In the genomic region with DNA sequence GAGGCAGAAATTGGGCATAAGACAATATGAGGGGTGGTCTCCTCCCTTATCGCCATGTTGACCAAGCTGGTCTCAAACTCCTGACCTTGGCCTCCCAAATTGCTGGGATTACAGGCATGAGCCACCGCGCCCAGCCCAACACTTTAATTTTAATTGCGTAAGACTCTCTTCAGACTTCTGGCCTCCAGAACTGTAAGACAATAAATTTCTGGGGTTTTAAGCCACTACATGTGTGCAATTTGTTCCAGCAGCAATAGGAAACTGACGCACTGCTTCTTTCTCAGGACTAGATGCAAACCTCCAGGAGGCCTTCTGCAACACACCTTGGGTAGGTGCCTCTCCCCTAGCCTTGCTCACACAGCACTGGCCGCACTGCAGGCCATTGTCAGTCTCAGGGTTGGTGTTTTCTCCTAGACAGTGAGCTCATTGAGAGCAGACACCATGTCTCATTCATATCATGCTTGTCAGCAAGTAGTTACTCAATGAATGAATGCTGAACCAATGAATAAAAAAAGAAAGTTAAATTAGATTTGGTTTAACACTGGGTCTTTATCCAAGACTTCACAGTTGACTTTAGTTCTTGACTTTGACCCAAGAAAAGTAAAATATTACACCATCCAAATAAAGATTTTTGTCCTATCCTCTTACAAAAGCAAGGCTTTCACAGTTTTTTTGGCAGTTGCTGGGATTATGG, we compare ENCODE assay signal across 9 cellular contexts. TPM values are rescaled to one million over a fixed set of nuclear protein-coding genes. Genes with fewer than 3 reads are reported as not detected.
DNase-seq lines count a peak whose midpoint lies in the region; ATAC-seq and TF ChIP-seq lines count a peak whose summit lies in the region.
"Had no signal": no experiment of that assay in that cellular context is flagged by ENCODE, and none has a peak within 500 bp of the region (broad histone marks: within the 10 kb centered on the region; RNA-seq: fewer than 3 reads in every experiment).

No MANE protein-coding gene starts in this region.

- ATAC-seq in natural killer cell treated with Interleukin-12 subunit alpha and Interleukin-12 subunit beta and Interleukin-15 and Interleukin-18, amount 100 ng/mL, for 72 hours, result no peak
- ATAC-seq in natural killer cell (no peak), left lobe of liver (peak; percentile 51), GM21576 (IDR thresholded peaks at IDR 0.05; ENCODE audit: unreplicated experiment) (no peak), HG02588 (IDR thresholded peaks at IDR 0.05; ENCODE audit: unreplicated experiment) (no peak), GM18502 (IDR thresholded peaks at IDR 0.05; ENCODE audit: poor library complexity, unreplicated experiment) (no peak)

- H3K14ac ChIP-seq in trophoblast cell (ENCODE audit: low read length), result no peak overlapping the region

- TF ChIP-seq CTCF in natural killer cell (IDR thresholded peaks at IDR 0.05), result no peak

- H4K8ac ChIP-seq in trophoblast cell (ENCODE audit: low read depth, low read length), result no peak overlapping the region

- H2AFZ ChIP-seq in trophoblast cell (ENCODE audit: insufficient read depth, low read length, poor library complexity), result no peak overlapping the region

- H3K27ac Mint-ChIP-seq in natural killer cell treated with Interleukin-12 subunit alpha and Interleukin-12 subunit beta and Interleukin-15 and Interleukin-18, amount 100 ng/mL, for 72 hours, result peak overlapping the region; percentile 77 to 80
- no peak overlapping the region for H3K27ac Mint-ChIP-seq in natural killer cell

- H3K79me2 ChIP-seq in trophoblast cell (ENCODE audit: control insufficient read depth, insufficient read depth, low read length, poor library complexity), result peaks cover 3% of the 10 kb centered on the region

- peaks cover 4 to 10% of the 10 kb centered on the region in 2 donors for H3K4me1 Mint-ChIP-seq in natural killer cell treated with Interleukin-12 subunit alpha and Interleukin-12 subunit beta and Interleukin-15 and Interleukin-18, amount 100 ng/mL, for 72 hours (ENCODE audit: low read depth in 2 of 2)
- peaks cover 11% of the 10 kb centered on the region in 2 donors for H3K4me1 Mint-ChIP-seq in natural killer cell

- no peak overlapping the region for H2BK12ac ChIP-seq in trophoblast cell (ENCODE audit: low read length)

- H4K91ac ChIP-seq in trophoblast cell (ENCODE audit: low read depth, low read length), result no peak overlapping the region

- H3K4me2 ChIP-seq in trophoblast cell (ENCODE audit: low read length), result no peak overlapping the region

- intact Hi-C loops in natural killer cell (cut with micrococcal nuclease), result no loop called here

- no peaks in the 10 kb centered on the region for H3K9me3 ChIP-seq in adipocyte (ENCODE audit: control insufficient read depth, low read length)
- no peaks in the 10 kb centered on the region for H3K9me3 ChIP-seq in trophoblast cell (ENCODE audit: insufficient read depth, low read depth, low read length)

- no peak overlapping the region for H3K27ac ChIP-seq in trophoblast cell (ENCODE audit: low read depth, low read length)

- peaks cover 4 to 11% of the 10 kb centered on the region in 2 donors for H3K27me3 Mint-ChIP-seq in natural killer cell treated with Interleukin-12 subunit alpha and Interleukin-12 subunit beta and Interleukin-15 and Interleukin-18, amount 100 ng/mL, for 72 hours
- peaks cover 7 to 12% of the 10 kb centered on the region in 2 donors for H3K27me3 Mint-ChIP-seq in natural killer cell (ENCODE audit: low read depth in 2 of 2)

- H3K36me3 Mint-ChIP-seq in natural killer cell treated with Interleukin-12 subunit alpha and Interleukin-12 subunit beta and Interleukin-15 and Interleukin-18, amount 100 ng/mL, for 72 hours, result no peaks in the 10 kb centered on the region
- H3K36me3 Mint-ChIP-seq in natural killer cell, result no peaks in the 10 kb centered on the region

- H3K4ac ChIP-seq in trophoblast cell (ENCODE audit: low read depth, low read length), result no peak overlapping the region

- H2AK5ac ChIP-seq in trophoblast cell (ENCODE audit: low read length), result no peak overlapping the region

- H2BK5ac ChIP-seq in trophoblast cell (ENCODE audit: low read depth, low read length, poor library complexity), result no peak overlapping the region

- H3K36me3 ChIP-seq in adipocyte (ENCODE audit: control insufficient read depth, insufficient read depth, low read length, severe bottlenecking) (no peaks in the 10 kb centered on the region), trophoblast cell (ENCODE audit: control insufficient read depth in 1 of 2, insufficient read depth in 2 of 2, low read length in 2 of 2) (no peaks in the 10 kb centered on the region)

- H3K4me3 ChIP-seq in adipocyte (ENCODE audit: low read length), result peak overlapping the region; percentile 80
- no peak overlapping the region for H3K4me3 ChIP-seq in trophoblast cell (ENCODE audit: low read depth, low read length)

- WGBS in trophoblast cell (ENCODE audit: extremely low coverage, insufficient coverage, insufficient read length), result no CpG with 5 or more reads among the region's 6 CpGs

- no peaks in the 10 kb centered on the region for H3K9me3 Mint-ChIP-seq in natural killer cell treated with Interleukin-12 subunit alpha and Interleukin-12 subunit beta and Interleukin-15 and Interleukin-18, amount 100 ng/mL, for 72 hours
- peaks cover 0 to 3% of the 10 kb centered on the region in 2 donors for H3K9me3 Mint-ChIP-seq in natural killer cell

- no peak overlapping the region for H4K12ac ChIP-seq in trophoblast cell (ENCODE audit: low read depth, low read length)

- H3K18ac ChIP-seq in trophoblast cell (ENCODE audit: low read length), result no peak overlapping the region

- DNase-seq in natural killer cell treated with Interleukin-12 subunit alpha and Interleukin-12 subunit beta and Interleukin-15 and Interleukin-18, amount 100 ng/mL, for 72 hours (ENCODE audit: low spot score), result no peak
- DNase-seq in natural killer cell (no peak), adipocyte (ENCODE audit: low read depth) (peak; percentile 36), left lobe of liver (ENCODE audit: low spot score) (no peak), trophoblast cell (no peak)
- DNase-seq: Caco-2 had no signal

- H3K27me3 ChIP-seq in adipocyte (replicated peaks; ENCODE audit: control insufficient read depth, insufficient read depth, low read length) (no peaks in the 10 kb centered on the region), trophoblast cell (ENCODE audit: insufficient read depth, low read length) (no peaks in the 10 kb centered on the region)

- peaks cover 50% of the 10 kb centered on the region for H3K4me1 ChIP-seq in adipocyte (ENCODE audit: control insufficient read depth, insufficient read depth, low read length)
- peaks cover 20% of the 10 kb centered on the region in 2 experiments for H3K4me1 ChIP-seq in trophoblast cell (ENCODE audit: control insufficient read depth in 1 of 2, insufficient read depth in 2 of 2, low read length in 2 of 2)

- H3K4me3 Mint-ChIP-seq in natural killer cell treated with Interleukin-12 subunit alpha and Interleukin-12 subunit beta and Interleukin-15 and Interleukin-18, amount 100 ng/mL, for 72 hours, result no peak overlapping the region
- no peak overlapping the region for H3K4me3 Mint-ChIP-seq in natural killer cell

- H3K79me1 ChIP-seq in trophoblast cell (ENCODE audit: low read length), result peaks cover 14% of the 10 kb centered on the region

- no peak overlapping the region for H2BK120ac ChIP-seq in trophoblast cell (ENCODE audit: insufficient read depth, low read length, poor library complexity)

- H3K23ac ChIP-seq in trophoblast cell (ENCODE audit: low read length), result no peak overlapping the region

- H3K9ac ChIP-seq in adipocyte (ENCODE audit: low read length) (peak overlapping the region; percentile 7), trophoblast cell (ENCODE audit: low read length) (no peak overlapping the region)

RNA-seq across cellular contexts. Expression of a gene that starts 5.5 kb away (rescaled TPM):
- 10 to 100 TPM in 1 of 2 donors, 1 to 10 TPM in 1; 6.9 to 13.4 TPM for total RNA-seq in natural killer cell treated with Interleukin-12 subunit alpha and Interleukin-12 subunit beta and Interleukin-15 and Interleukin-18, amount 100 ng/mL, for 72 hours
- total RNA-seq in natural killer cell, result 10 to 100 TPM; 24.2 to 40.6 (median 25.8) TPM
- 56.1 TPM for total RNA-seq in left lobe of liver
- 70.4 and 74.8 TPM in 2 replicates for polyA plus RNA-seq in trophoblast cell (2013)

RNA-seq across cellular contexts. Expression of a gene that starts 23.2 kb away (rescaled TPM):
- total RNA-seq in natural killer cell treated with Interleukin-12 subunit alpha and Interleukin-12 subunit beta and Interleukin-15 and Interleukin-18, amount 100 ng/mL, for 72 hours, result 100 to 1,000 TPM in 1 of 2 donors, 10 to 100 TPM in 1; 90.8 to 138 TPM
- total RNA-seq in natural killer cell (10 to 100 TPM; 55.6 to 62.7 (median 56.0) TPM), left lobe of liver (47.3 TPM)
- 135 and 138 TPM in 2 replicates for polyA plus RNA-seq in trophoblast cell (2013)

RNA-seq across cellular contexts. Expression of a gene that starts 47.5 kb away (rescaled TPM):
- 10 to 100 TPM; 15.8 to 40.2 TPM for total RNA-seq in natural killer cell treated with Interleukin-12 subunit alpha and Interleukin-12 subunit beta and Interleukin-15 and Interleukin-18, amount 100 ng/mL, for 72 hours
- 1 to 10 TPM; 2.4 to 3.2 (median 2.9) TPM for total RNA-seq in natural killer cell
- total RNA-seq in left lobe of liver, result 0.13 TPM
- 9.1 and 9.8 TPM in 2 replicates for polyA plus RNA-seq in trophoblast cell (2013)

RNA-seq across cellular contexts. Expression of a gene that starts 47.6 kb away (rescaled TPM):
- total RNA-seq in natural killer cell treated with Interleukin-12 subunit alpha and Interleukin-12 subunit beta and Interleukin-15 and Interleukin-18, amount 100 ng/mL, for 72 hours, result 10 to 100 TPM; 62.7 to 77.7 TPM
- total RNA-seq in natural killer cell, result 10 to 100 TPM; 16.4 to 36.6 (median 31.3) TPM
- total RNA-seq in left lobe of liver, result 38.9 TPM
- polyA plus RNA-seq in trophoblast cell (2013), result 64.2 and 66.2 TPM in 2 replicates

RNA-seq across cellular contexts. Expression of a gene that starts 48.1 kb away (rescaled TPM):
- not detected for total RNA-seq in natural killer cell treated with Interleukin-12 subunit alpha and Interleukin-12 subunit beta and Interleukin-15 and Interleukin-18, amount 100 ng/mL, for 72 hours
- total RNA-seq in natural killer cell (under 1 TPM in 1 of 3 donors, not detected in 2; 0.60 TPM), left lobe of liver (12.4 TPM)
- polyA plus RNA-seq in trophoblast cell (2013), result not detected in 2 replicates
- total RNA-seq: Caco-2 had no signal

Comparison
In these comparisons a context has a peak if more than half of its experiments do, and no peak if none do; other contexts are left out.
1. H3K27ac Mint-ChIP-seq: peak in natural killer cell treated with Interleukin-12 subunit alpha and Interleukin-12 subunit beta and Interleukin-15 and Interleukin-18, amount 100 ng/mL, for 72 hours (2 of 2); none in natural killer cell (0 of 2).
2. RNA of a gene that starts 47.5 kb away (total RNA-seq): 15.8 to 40.2 TPM in natural killer cell treated with Interleukin-12 subunit alpha and Interleukin-12 subunit beta and Interleukin-15 and Interleukin-18, amount 100 ng/mL, for 72 hours; 2.4 to 3.2 TPM in natural killer cell and 0.13 TPM in left lobe of liver (single experiment); every median in the first group is over 4 times any median in the second.